In the genomic region with DNA sequence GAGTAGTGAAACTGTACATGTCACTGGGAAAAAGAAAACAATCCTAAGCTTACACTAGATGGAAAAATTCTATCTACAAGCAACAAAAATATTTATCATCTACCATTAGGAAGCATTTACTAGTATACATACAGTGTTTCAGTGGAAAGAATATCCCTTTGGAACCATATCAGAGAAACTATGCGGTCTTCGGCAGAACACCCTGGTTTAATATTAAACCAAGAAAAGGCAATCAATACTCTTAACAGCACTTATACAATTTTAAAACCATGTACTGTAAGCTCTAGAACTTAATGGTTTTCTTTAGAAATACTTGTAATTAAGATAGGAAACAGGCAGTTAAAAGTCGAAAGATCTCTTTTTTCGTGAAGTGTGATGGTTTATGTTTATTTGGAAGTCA, we compare ENCODE assay signal across 26 cellular contexts.
"Had no signal": no experiment of that assay in that cellular context is flagged by ENCODE, and none has a peak within 500 bp of the region (broad histone marks: within the 10 kb centered on the region; RNA-seq: fewer than 3 reads in every experiment).

No MANE protein-coding gene starts in this region.

- DNase-seq: activated CD4-positive, alpha-beta T cell treated with anti-CD3 and anti-CD28 coated beads, Interleukin-2, amount 10 ng/mL, durations not matched to agents 7 days and 5 days; activated CD4-positive, CD25-positive, alpha-beta regulatory T cell treated with anti-CD3 and anti-CD28 coated beads, Interleukin-2, amount 50 U/mL, for 72 hours; activated CD8-positive, alpha-beta memory T cell treated with anti-CD3 and anti-CD28 coated beads, Interleukin-2, amount 10 ng/mL, durations not matched to agents 7 days and 5 days; activated CD8-positive, alpha-beta T cell treated with anti-CD3 and anti-CD28 coated beads for 36 hours; activated gamma-delta T cell; activated naive CD4-positive, alpha-beta T cell treated with anti-CD3 and anti-CD28 coated beads, Interleukin-2, amount 50 U/mL, for 16 hours; activated T-cell treated with anti-CD3 and anti-CD28 coated beads for 4 hours; anterior cingulate cortex; caudate nucleus; dermis blood vessel endothelial cell; effector memory CD4-positive, alpha-beta T cell; hypothalamus; mesenchymal stem cell; naive thymus-derived CD4-positive, alpha-beta T cell; psoas muscle; stimulated activated naive B cell treated with anti-CD40 and anti-IgM and Interleukin-4, amounts not matched to agents 10 μg/mL and 1 μg/mL and 100 μg/mL, for 72 hours; testis; trophoblast cell; WERI-Rb-1 had no signal

- H3K27ac ChIP-seq: neural progenitor cell, psoas muscle, right atrium auricular region, skin epidermis, testis, vagina, WERI-Rb-1 had no signal

- H3K4me3 Mint-ChIP-seq: activated CD4-positive, alpha-beta T cell treated with anti-CD3 and anti-CD28 coated beads, Interleukin-2, amount 10 ng/mL, durations not matched to agents 7 days and 5 days; activated CD8-positive, alpha-beta memory T cell treated with anti-CD3 and anti-CD28 coated beads, Interleukin-2, amount 10 ng/mL, durations not matched to agents 7 days and 5 days; activated CD8-positive, alpha-beta T cell treated with anti-CD3 and anti-CD28 coated beads for 36 hours; brain; naive thymus-derived CD4-positive, alpha-beta T cell; neural progenitor cell; stimulated activated naive B cell treated with anti-CD40 and anti-IgM and Interleukin-4, amounts not matched to agents 10 μg/mL and 1 μg/mL and 100 μg/mL, for 72 hours; T-helper 2 cell treated with Interferon-gamma antibody and Interleukin-4, amounts not matched to agents 5 μg/mL and 100 μg/mL, for 36 hours had no signal

- H3K4me1 Mint-ChIP-seq: activated CD4-positive, alpha-beta T cell treated with anti-CD3 and anti-CD28 coated beads, Interleukin-2, amount 10 ng/mL, durations not matched to agents 7 days and 5 days; activated CD8-positive, alpha-beta memory T cell treated with anti-CD3 and anti-CD28 coated beads, Interleukin-2, amount 10 ng/mL, durations not matched to agents 7 days and 5 days; brain; neural progenitor cell; stimulated activated naive B cell treated with anti-CD40 and anti-IgM and Interleukin-4, amounts not matched to agents 10 μg/mL and 1 μg/mL and 100 μg/mL, for 72 hours had no signal

- H3K36me3 ChIP-seq: neural progenitor cell had no signal

- H3K9me3 Mint-ChIP-seq: activated CD4-positive, alpha-beta T cell treated with anti-CD3 and anti-CD28 coated beads, Interleukin-2, amount 10 ng/mL, durations not matched to agents 7 days and 5 days; activated CD8-positive, alpha-beta T cell treated with anti-CD3 and anti-CD28 coated beads for 36 hours; brain; naive thymus-derived CD4-positive, alpha-beta T cell; neural progenitor cell; stimulated activated naive B cell treated with anti-CD40 and anti-IgM and Interleukin-4, amounts not matched to agents 10 μg/mL and 1 μg/mL and 100 μg/mL, for 72 hours; T-helper 2 cell treated with Interferon-gamma antibody and Interleukin-4, amounts not matched to agents 5 μg/mL and 100 μg/mL, for 36 hours had no signal

- H3K27me3 Mint-ChIP-seq: activated CD4-positive, alpha-beta T cell treated with anti-CD3 and anti-CD28 coated beads, Interleukin-2, amount 10 ng/mL, durations not matched to agents 7 days and 5 days; activated CD8-positive, alpha-beta memory T cell treated with anti-CD3 and anti-CD28 coated beads, Interleukin-2, amount 10 ng/mL, durations not matched to agents 7 days and 5 days; activated CD8-positive, alpha-beta T cell treated with anti-CD3 and anti-CD28 coated beads for 36 hours; brain; naive thymus-derived CD4-positive, alpha-beta T cell; stimulated activated naive B cell treated with anti-CD40 and anti-IgM and Interleukin-4, amounts not matched to agents 10 μg/mL and 1 μg/mL and 100 μg/mL, for 72 hours had no signal

- H3K4me3 ChIP-seq: esophagus muscularis mucosa, neural progenitor cell, psoas muscle, right atrium auricular region, skin epidermis, testis, vagina had no signal

- H3K4me1 ChIP-seq: neural progenitor cell, right atrium auricular region, testis, vagina had no signal

- H3K27me3 ChIP-seq: esophagus muscularis mucosa, neural progenitor cell, right atrium auricular region, testis, vagina had no signal

- H3K9me3 ChIP-seq: esophagus muscularis mucosa, psoas muscle, right atrium auricular region, testis, vagina had no signal

- H3K27ac Mint-ChIP-seq: activated CD4-positive, alpha-beta T cell treated with anti-CD3 and anti-CD28 coated beads, Interleukin-2, amount 10 ng/mL, durations not matched to agents 7 days and 5 days; activated CD8-positive, alpha-beta memory T cell treated with anti-CD3 and anti-CD28 coated beads, Interleukin-2, amount 10 ng/mL, durations not matched to agents 7 days and 5 days; activated CD8-positive, alpha-beta T cell treated with anti-CD3 and anti-CD28 coated beads for 36 hours; naive thymus-derived CD4-positive, alpha-beta T cell; neural progenitor cell; stimulated activated naive B cell treated with anti-CD40 and anti-IgM and Interleukin-4, amounts not matched to agents 10 μg/mL and 1 μg/mL and 100 μg/mL, for 72 hours; T-helper 2 cell treated with Interferon-gamma antibody and Interleukin-4, amounts not matched to agents 5 μg/mL and 100 μg/mL, for 36 hours had no signal

- ATAC-seq: activated CD8-positive, alpha-beta memory T cell treated with anti-CD3 and anti-CD28 coated beads, Interleukin-2, amount 10 ng/mL, durations not matched to agents 7 days and 5 days; activated CD8-positive, alpha-beta T cell treated with anti-CD3 and anti-CD28 coated beads for 36 hours; naive thymus-derived CD4-positive, alpha-beta T cell; psoas muscle; stimulated activated naive B cell treated with anti-CD40 and anti-IgM and Interleukin-4, amounts not matched to agents 10 μg/mL and 1 μg/mL and 100 μg/mL, for 72 hours had no signal
